27 cellular contexts compared by ENCODE assay signal in the genomic region with DNA sequence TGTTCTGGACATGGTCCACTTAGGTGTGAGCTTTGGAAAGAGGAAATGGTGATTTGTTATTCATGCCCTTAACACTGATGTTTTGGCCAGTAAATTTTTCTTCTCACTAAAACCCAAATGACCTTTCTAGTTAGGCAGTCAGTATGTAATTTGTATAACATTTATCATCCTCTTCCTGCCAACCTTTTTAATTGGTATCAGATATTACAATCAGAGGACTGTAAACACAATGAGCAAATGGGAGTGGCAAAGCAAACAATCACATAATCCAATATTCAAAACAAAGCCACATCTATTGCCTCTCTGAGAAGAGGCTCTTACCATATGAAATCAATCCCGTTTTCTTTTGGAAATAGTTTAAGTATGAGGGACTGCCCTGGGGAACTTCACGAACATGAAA. TPM values are rescaled to one million over a fixed set of nuclear protein-coding genes. Genes with fewer than 3 reads are reported as not detected.
"Had no signal": no experiment of that assay in that cellular context is flagged by ENCODE, and none has a peak within 500 bp of the region (broad histone marks: within the 10 kb centered on the region; RNA-seq: fewer than 3 reads in every experiment).

No MANE protein-coding gene starts in this region.

- ATAC-seq: esophagus mucosa; gastrocnemius medialis; heart right ventricle; naive thymus-derived CD8-positive, alpha-beta T cell; stimulated activated naive B cell treated with anti-CD40 and anti-IgM and Interleukin-4, amounts not matched to agents 10 μg/mL and 1 μg/mL and 100 μg/mL, for 72 hours; stimulated activated naive CD8-positive, alpha-beta T cell treated with anti-CD3 and anti-CD28 coated beads, Interleukin-15, amount 100 ng/mL, for 72 hours; upper lobe of right lung had no signal

- H3K4me1 ChIP-seq: colonic mucosa, gastrocnemius medialis, heart right ventricle, right atrium auricular region, upper lobe of right lung had no signal

- H3K9me3 ChIP-seq: colonic mucosa, gastrocnemius medialis, testis had no signal

- H3K27ac Mint-ChIP-seq: naive thymus-derived CD8-positive, alpha-beta T cell; stimulated activated naive B cell treated with anti-CD40 and anti-IgM and Interleukin-4, amounts not matched to agents 10 μg/mL and 1 μg/mL and 100 μg/mL, for 72 hours; stimulated activated naive CD8-positive, alpha-beta T cell treated with anti-CD3 and anti-CD28 coated beads, Interleukin-15, amount 100 ng/mL, for 72 hours had no signal

- H3K27ac ChIP-seq: colonic mucosa, gastrocnemius medialis, heart right ventricle, right atrium auricular region, sigmoid colon, testis, tibial nerve, upper lobe of right lung had no signal

- H3K36me3 Mint-ChIP-seq: stimulated activated naive B cell treated with anti-CD40 and anti-IgM and Interleukin-4, amounts not matched to agents 10 μg/mL and 1 μg/mL and 100 μg/mL, for 72 hours had no signal

- H3K27me3 Mint-ChIP-seq: stimulated activated naive B cell treated with anti-CD40 and anti-IgM and Interleukin-4, amounts not matched to agents 10 μg/mL and 1 μg/mL and 100 μg/mL, for 72 hours; stimulated activated naive CD8-positive, alpha-beta T cell treated with anti-CD3 and anti-CD28 coated beads, Interleukin-15, amount 100 ng/mL, for 72 hours had no signal

- H3K36me3 ChIP-seq: colonic mucosa, gastrocnemius medialis, heart right ventricle, right atrium auricular region, sigmoid colon, tibial nerve, upper lobe of right lung had no signal

- FAIRE-seq: islet of Langerhans had no signal

- H3K4me3 ChIP-seq: colonic mucosa, gastrocnemius medialis, heart right ventricle, right atrium auricular region, sigmoid colon, skin epidermis, testis, tibial nerve, upper lobe of right lung had no signal

- H3K27me3 ChIP-seq: colonic mucosa, gastrocnemius medialis, heart right ventricle, right atrium auricular region, sigmoid colon, testis, tibial nerve, upper lobe of right lung had no signal

- DNase-seq: colonic mucosa; dermis blood vessel endothelial cell; effector CD4-positive, alpha-beta T cell; gastrocnemius medialis; heart right ventricle; hypothalamus; kidney glomerular epithelial cell; mammary epithelial cell; naive thymus-derived CD8-positive, alpha-beta T cell; posterior cingulate gyrus; sigmoid colon; stimulated activated CD4-positive, alpha-beta T cell treated with anti-CD3 and anti-CD28 coated beads, Interleukin-2, amount 100 ng/mL, for 24 hours; stimulated activated CD4-positive, alpha-beta T cell treated with anti-CD3 and anti-CD28 coated beads, Interleukin-4, amount 100 ng/mL, for 4 hours; stimulated activated naive B cell treated with anti-CD40 and anti-IgM and Interleukin-4, amounts not matched to agents 10 μg/mL and 1 μg/mL and 100 μg/mL, for 72 hours; stimulated activated naive CD8-positive, alpha-beta T cell treated with anti-CD3 and anti-CD28 coated beads, Interleukin-15, amount 100 ng/mL, for 72 hours; testis; upper lobe of right lung had no signal

- H3K4me3 Mint-ChIP-seq: naive thymus-derived CD8-positive, alpha-beta T cell; neural crest cell; stimulated activated naive B cell treated with anti-CD40 and anti-IgM and Interleukin-4, amounts not matched to agents 10 μg/mL and 1 μg/mL and 100 μg/mL, for 72 hours; stimulated activated naive CD8-positive, alpha-beta T cell treated with anti-CD3 and anti-CD28 coated beads, Interleukin-15, amount 100 ng/mL, for 72 hours had no signal

- H3K4me1 Mint-ChIP-seq: naive thymus-derived CD8-positive, alpha-beta T cell; stimulated activated naive B cell treated with anti-CD40 and anti-IgM and Interleukin-4, amounts not matched to agents 10 μg/mL and 1 μg/mL and 100 μg/mL, for 72 hours; stimulated activated naive CD8-positive, alpha-beta T cell treated with anti-CD3 and anti-CD28 coated beads, Interleukin-15, amount 100 ng/mL, for 72 hours had no signal

RNA-seq across cellular contexts. Expression of a gene that starts 49.1 kb away (rescaled TPM):
- total RNA-seq: colonic mucosa; dermis blood vessel endothelial cell; fibroblast of villous mesenchyme; mononuclear cell; naive thymus-derived CD8-positive, alpha-beta T cell; neural crest cell; pulmonary artery endothelial cell; right atrium auricular region; sigmoid colon; subcutaneous adipose tissue; upper lobe of right lung had no signal
- polyA plus RNA-seq: heart right ventricle, sigmoid colon had no signal
